11 cellular contexts compared by ENCODE assay signal in genomic region chr7:43591551-43592180, GRCh38. TPM values are rescaled to one million over a fixed set of nuclear protein-coding genes. Genes with fewer than 3 reads are reported as not detected.
DNase-seq lines count a peak whose midpoint lies in the region; ATAC-seq and TF ChIP-seq lines count a peak whose summit lies in the region.
"Had no signal": no experiment of that assay in that cellular context is flagged by ENCODE, and none has a peak within 500 bp of the region (broad histone marks: within the 10 kb centered on the region; RNA-seq: fewer than 3 reads in every experiment).

No MANE protein-coding gene starts in this region.

- H3K9me3 ChIP-seq in DOHH2 (ENCODE audit: control insufficient read depth, insufficient read depth, low read length) (no peaks in the 10 kb centered on the region), left lung (no peaks in the 10 kb centered on the region)
- H3K9me3 ChIP-seq: vagina had no signal

- peaks cover 100% of the 10 kb centered on the region for H3K79me2 ChIP-seq in DOHH2 (ENCODE audit: control insufficient read depth, low read length)

- peaks cover 2% of the 10 kb centered on the region; the same call in 1 of the 2 replicates for H3F3A ChIP-seq in DOHH2 (ENCODE audit: control insufficient read depth, insufficient read depth)

- H3K9me3 Mint-ChIP-seq in T-helper 2 cell treated with Interferon-gamma antibody and Interleukin-4, amounts not matched to agents 5 μg/mL and 100 μg/mL, for 36 hours = no peaks in the 10 kb centered on the region

- H3K27me3 ChIP-seq in DOHH2 (ENCODE audit: control insufficient read depth, low read length) (no peaks in the 10 kb centered on the region), left lung (no peaks in the 10 kb centered on the region)
- H3K27me3 ChIP-seq: vagina had no signal

- H3K4me3 Mint-ChIP-seq in T-helper 2 cell treated with Interferon-gamma antibody and Interleukin-4, amounts not matched to agents 5 μg/mL and 100 μg/mL, for 36 hours = peak overlapping the region; percentile 54

- H3K4me3 ChIP-seq in DOHH2 (ENCODE audit: low read length) = no peak overlapping the region
- H3K4me3 ChIP-seq in left lung = no peak overlapping the region
- H3K4me3 ChIP-seq: vagina had no signal

- H3K27ac Mint-ChIP-seq in T-helper 2 cell treated with Interferon-gamma antibody and Interleukin-4, amounts not matched to agents 5 μg/mL and 100 μg/mL, for 36 hours = no peak overlapping the region

- H3K27ac ChIP-seq in DOHH2 (ENCODE audit: low read depth, low read length) (no peak overlapping the region), left lung (peak overlapping the region in 1 of 2 donors; percentile 48)
- H3K27ac ChIP-seq: parathyroid adenoma, vagina, VCaP had no signal

- peaks cover 32% of the 10 kb centered on the region for H4K20me1 ChIP-seq in DOHH2 (ENCODE audit: control insufficient read depth, insufficient read depth, low read depth, low read length)

- peaks cover 66% of the 10 kb centered on the region for H3K4me1 Mint-ChIP-seq in T-helper 2 cell treated with Interferon-gamma antibody and Interleukin-4, amounts not matched to agents 5 μg/mL and 100 μg/mL, for 36 hours (ENCODE audit: low read depth)

- ATAC-seq in HG02642 (IDR thresholded peaks at IDR 0.05; ENCODE audit: poor library complexity, unreplicated experiment) = peak; percentile 24
- ATAC-seq in left lung = peak; percentile 66
- no peak for ATAC-seq in GM21526 (IDR thresholded peaks at IDR 0.05; ENCODE audit: low FRiP score, unreplicated experiment)
- no peak for ATAC-seq in HG03095 (IDR thresholded peaks at IDR 0.05; ENCODE audit: unreplicated experiment)

- peak overlapping the region; percentile 54 for H3K4me2 ChIP-seq in DOHH2 (ENCODE audit: low read length)

- no peak for DNase-seq in T-helper 2 cell treated with Interferon-gamma antibody and Interleukin-4, amounts not matched to agents 5 μg/mL and 100 μg/mL, for 36 hours (ENCODE audit: low spot score)
- DNase-seq in left lung = no peak
- no peak for DNase-seq in iPS-NIHi11 (ENCODE audit: low spot score)
- no peak for DNase-seq in cerebellum (ENCODE audit: low spot score)

- no peaks in the 10 kb centered on the region for H3K9me2 ChIP-seq in DOHH2 (replicated peaks; ENCODE audit: control insufficient read depth, low read length)

- peaks cover 78% of the 10 kb centered on the region for H3K4me1 ChIP-seq in DOHH2 (ENCODE audit: control insufficient read depth, low read length)
- H3K4me1 ChIP-seq in left lung = peaks cover 0 to 47% of the 10 kb centered on the region in 2 donors
- H3K4me1 ChIP-seq: parathyroid adenoma had no signal

- H3K27me3 Mint-ChIP-seq in T-helper 2 cell treated with Interferon-gamma antibody and Interleukin-4, amounts not matched to agents 5 μg/mL and 100 μg/mL, for 36 hours (ENCODE audit: low read depth) = no peaks in the 10 kb centered on the region

- intact Hi-C loops in left lung (cut with DNase I) = no loop called here

- TF ChIP-seq CTCF in DOHH2 (IDR thresholded peaks at IDR 0.05; ENCODE audit: low read depth, low read length, poor library complexity, severe bottlenecking) (no peak), left lung (IDR thresholded peaks at IDR 0.05) (no peak)

- H3K36me3 Mint-ChIP-seq in T-helper 2 cell treated with Interferon-gamma antibody and Interleukin-4, amounts not matched to agents 5 μg/mL and 100 μg/mL, for 36 hours (ENCODE audit: low read depth) = peaks cover 44% of the 10 kb centered on the region

- H3K36me3 ChIP-seq in DOHH2 (ENCODE audit: control insufficient read depth, low read length) (peaks cover 50% of the 10 kb centered on the region), left lung (peaks cover 0 to 9% of the 10 kb centered on the region in 2 donors)

RNA-seq across cellular contexts. Expression of gene STK17A, which starts 8.8 kb away (rescaled TPM):
- total RNA-seq in left lung (10 to 100 TPM; 34.9 to 38.4 TPM), cerebellum (30.2 TPM)

Comparison
In these comparisons a context has a peak if more than half of its experiments do, and no peak if none do; other contexts are left out.
1. ATAC-seq: peak in HG02642 (single experiment) and left lung (single experiment); none in GM21526 (single experiment) and HG03095 (single experiment).